In the genomic region with DNA sequence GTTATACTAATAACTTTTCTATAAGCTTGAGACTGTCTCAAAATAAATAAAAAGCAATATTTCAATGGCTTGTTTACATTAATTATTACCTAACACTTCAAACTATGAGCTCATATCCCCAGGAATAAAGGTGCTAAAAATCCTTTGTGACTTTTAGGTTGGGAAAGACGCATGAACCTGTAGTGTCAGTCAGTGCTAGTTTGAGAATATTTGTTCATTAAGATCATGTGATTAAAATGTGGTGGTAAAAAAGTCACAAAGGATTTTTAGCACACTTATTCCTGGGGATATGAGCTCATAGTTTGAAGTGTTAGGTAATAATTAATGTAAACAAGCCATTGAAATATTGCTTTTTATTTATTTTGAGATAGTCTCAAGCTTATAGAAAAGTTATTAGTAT, we compare ENCODE assay signal across 7 cellular contexts.
A peak's percentile ranks its signal among the peaks of the same experiment; 100 is the strongest.
DNase-seq lines count a peak whose midpoint lies in the region; ATAC-seq and TF ChIP-seq lines count a peak whose summit lies in the region.
"Not testable (repeated sequence)": the region's sequence is repeated elsewhere in the genome, so short reads cannot be mapped to it uniquely, and the experiment has no call there.

No MANE protein-coding gene starts in this region.

- not testable (repeated sequence) for H3K4me3 Mint-ChIP-seq in activated T-cell treated with anti-CD3 and anti-CD28 coated beads, Interleukin-2, amount 50 U/mL, for 24 hours

- H3K27me3 Mint-ChIP-seq in activated T-cell treated with anti-CD3 and anti-CD28 coated beads, Interleukin-2, amount 50 U/mL, for 24 hours = not testable (repeated sequence)

- peak overlapping the region; percentile 15 for H3K27ac ChIP-seq in cardiac muscle cell

- H3K4me3 ChIP-seq in cardiac muscle cell = not testable (repeated sequence)

- not testable (repeated sequence) for H3K36me3 ChIP-seq in cardiac muscle cell

- H3K4me1 Mint-ChIP-seq in activated T-cell treated with anti-CD3 and anti-CD28 coated beads, Interleukin-2, amount 50 U/mL, for 24 hours (ENCODE audit: low read depth) = peaks cover 64% of the 10 kb centered on the region

- peak; percentile 13 for ATAC-seq in GM19023 (IDR thresholded peaks at IDR 0.05; ENCODE audit: unreplicated experiment)
- ATAC-seq in GM21529 (IDR thresholded peaks at IDR 0.05; ENCODE audit: unreplicated experiment) = peak; percentile 8
- peak; percentile 24 for ATAC-seq in HG02938 (IDR thresholded peaks at IDR 0.05; ENCODE audit: unreplicated experiment)
- ATAC-seq in HG03439 (IDR thresholded peaks at IDR 0.05; ENCODE audit: unreplicated experiment) = peak; percentile 7

- H3K4me1 ChIP-seq in cardiac muscle cell (ENCODE audit: low read depth) = peaks cover 16% of the 10 kb centered on the region

- H3K9me3 ChIP-seq in cardiac muscle cell (ENCODE audit: low read depth) = not testable (repeated sequence)

- peaks cover 25% of the 10 kb centered on the region for H3K36me3 Mint-ChIP-seq in activated T-cell treated with anti-CD3 and anti-CD28 coated beads, Interleukin-2, amount 50 U/mL, for 24 hours (ENCODE audit: low read depth)

- not testable (repeated sequence) for H3K27me3 ChIP-seq in cardiac muscle cell

- H3K9me3 Mint-ChIP-seq in activated T-cell treated with anti-CD3 and anti-CD28 coated beads, Interleukin-2, amount 50 U/mL, for 24 hours = not testable (repeated sequence)

- TF ChIP-seq CTCF in cardiac muscle cell (IDR thresholded peaks at IDR 0.05; ENCODE audit: low read depth, low read length) = not testable (repeated sequence)

- peak overlapping the region; percentile 37 for H3K27ac Mint-ChIP-seq in activated T-cell treated with anti-CD3 and anti-CD28 coated beads, Interleukin-2, amount 50 U/mL, for 24 hours

- peak; percentile 43 for DNase-seq in DMS53 (lab: John Stamatoyannopoulos, UW)
- DNase-seq in activated T-cell treated with anti-CD3 and anti-CD28 coated beads, Interleukin-2, amount 50 U/mL, for 24 hours; cardiac muscle cell (ENCODE audit: low read depth in 1 of 2, low spot score in 1 of 2): not testable (repeated sequence)
